10 cellular contexts compared by ENCODE assay signal in the genomic region with DNA sequence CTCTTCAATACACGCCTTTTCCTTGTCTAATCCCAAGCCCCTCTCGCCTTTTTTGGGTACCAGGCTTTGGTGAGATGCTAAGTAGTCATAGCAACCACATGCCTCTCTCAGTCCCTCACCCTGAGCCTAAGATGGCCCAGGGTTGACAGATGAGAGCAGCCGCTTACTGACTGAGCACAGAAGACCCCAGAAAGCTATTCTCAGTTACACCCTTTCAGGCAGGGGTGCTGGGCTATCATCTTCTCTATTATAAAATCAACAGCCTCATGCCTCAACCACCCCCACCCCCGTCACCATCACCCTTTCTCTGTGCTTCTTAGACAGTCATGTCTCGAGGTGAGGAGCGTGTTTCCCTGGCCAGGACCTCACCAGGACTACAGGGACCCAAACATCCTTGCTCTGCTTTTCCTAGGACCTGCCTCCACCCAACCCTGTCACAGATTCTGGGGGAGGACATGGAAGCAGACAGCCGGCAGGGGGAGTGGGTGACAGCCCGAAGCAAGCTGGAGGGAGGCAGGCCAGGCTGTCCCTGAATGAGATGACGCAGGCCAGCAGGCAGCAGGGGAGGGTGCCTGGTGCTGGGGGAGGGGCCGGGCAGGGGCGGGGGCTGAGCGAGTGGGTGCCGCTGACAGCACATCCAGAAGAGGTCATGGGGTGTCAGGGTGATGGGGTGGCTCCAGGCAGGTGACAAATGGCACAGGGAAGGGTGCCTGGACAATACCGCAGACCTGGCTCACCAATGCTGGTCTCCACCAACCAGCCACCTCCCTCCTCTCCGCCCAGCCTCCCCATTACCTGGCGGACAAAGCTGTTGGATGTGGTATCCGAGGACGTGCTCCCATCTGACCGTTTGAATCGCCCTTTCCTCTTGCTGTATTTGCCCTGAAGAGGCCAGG. TPM values are rescaled to one million over a fixed set of nuclear protein-coding genes. Genes with fewer than 3 reads are reported as not detected.
DNase-seq lines count a peak whose midpoint lies in the region; ATAC-seq and TF ChIP-seq lines count a peak whose summit lies in the region.
"Had no signal": no experiment of that assay in that cellular context is flagged by ENCODE, and none has a peak within 500 bp of the region (broad histone marks: within the 10 kb centered on the region; RNA-seq: fewer than 3 reads in every experiment).

No MANE protein-coding gene starts in this region.

- H3K36me3 ChIP-seq in MM.1S (replicated peaks; ENCODE audit: insufficient read depth, low read length) (0 out of 2 replicates have a peak, but pooled peaks cover 3% of the 10 kb centered on the region), ectodermal cell (ENCODE audit: control insufficient read depth, insufficient read depth, low read length) (peaks cover 8% of the 10 kb centered on the region), mesendoderm (ENCODE audit: control insufficient read depth, insufficient read depth, low read length) (peaks cover 10% of the 10 kb centered on the region), breast epithelium (no peaks in the 10 kb centered on the region)

- H3F3A ChIP-seq in MM.1S (ENCODE audit: insufficient read depth, low read length): peaks cover 22% of the 10 kb centered on the region

- H3K23ac ChIP-seq in mesendoderm (ENCODE audit: low read length): no peak overlapping the region

- no peak overlapping the region for H3K4me3 ChIP-seq in MM.1S (ENCODE audit: low read length)
- H3K4me3 ChIP-seq in ectodermal cell (ENCODE audit: insufficient read depth, low read depth, low read length): peak overlapping the region; percentile 19
- H3K4me3 ChIP-seq in mesendoderm (ENCODE audit: low read length): no peak overlapping the region
- no peak overlapping the region for H3K4me3 ChIP-seq in breast epithelium

- peak overlapping the region; percentile 78 for H3K56ac ChIP-seq in mesendoderm (ENCODE audit: low read length)

- no peak overlapping the region for H2AK5ac ChIP-seq in mesendoderm (ENCODE audit: low read length)

- H3K9ac ChIP-seq in MM.1S (ENCODE audit: low read length) (peak overlapping the region; percentile 66; the same call in 1 of the 2 replicates), mesendoderm (ENCODE audit: low read length) (peak overlapping the region; percentile 28)
- H3K9ac ChIP-seq: parathyroid adenoma had no signal

- H3K79me1 ChIP-seq in mesendoderm (ENCODE audit: low read length): peaks cover 20% of the 10 kb centered on the region

- H4K5ac ChIP-seq in mesendoderm (ENCODE audit: low read length): no peak overlapping the region

- no peaks in the 10 kb centered on the region for H3K9me3 ChIP-seq in MM.1S (replicated peaks; ENCODE audit: insufficient read depth, low read length)
- H3K9me3 ChIP-seq in ectodermal cell (ENCODE audit: control insufficient read depth, low read length): no peaks in the 10 kb centered on the region
- H3K9me3 ChIP-seq in breast epithelium: no peaks in the 10 kb centered on the region

- H4K20me1 ChIP-seq in MM.1S (ENCODE audit: insufficient read depth, low read length): no peaks in the 10 kb centered on the region

- peaks cover 55% of the 10 kb centered on the region for H3K79me2 ChIP-seq in MM.1S (ENCODE audit: low read length)
- peaks cover 11% of the 10 kb centered on the region for H3K79me2 ChIP-seq in mesendoderm (ENCODE audit: control insufficient read depth, insufficient read depth, low read length)
- H3K79me2 ChIP-seq: parathyroid adenoma had no signal

- no peak overlapping the region; the same call in 1 of the 2 replicates for H3K4me2 ChIP-seq in MM.1S (ENCODE audit: low read depth, low read length)
- peak overlapping the region; percentile 21 for H3K4me2 ChIP-seq in mesendoderm (ENCODE audit: low read length)

- intact Hi-C loops in breast epithelium (cut with DNase I; ENCODE audit: low total_unique reads): no loop called here

- TF ChIP-seq CTCF in MM.1S (IDR thresholded peaks at IDR 0.05; ENCODE audit: low read length) (no peak), breast epithelium (IDR thresholded peaks at IDR 0.05) (no peak)

- H3K9me2 ChIP-seq in MM.1S (replicated peaks; ENCODE audit: insufficient read depth, low read length): no peaks in the 10 kb centered on the region

- no peak overlapping the region for H2BK5ac ChIP-seq in mesendoderm (ENCODE audit: low read length)

- H3K27me3 ChIP-seq in MM.1S (replicated peaks; ENCODE audit: insufficient read depth, low read length) (no peaks in the 10 kb centered on the region), ectodermal cell (ENCODE audit: control insufficient read depth, insufficient read depth, low read length, poor library complexity, severe bottlenecking) (no peaks in the 10 kb centered on the region), mesendoderm (ENCODE audit: insufficient read depth, low read length, poor library complexity) (no peaks in the 10 kb centered on the region), breast epithelium (no peaks in the 10 kb centered on the region)

- H2AFZ ChIP-seq in MM.1S (ENCODE audit: low read length): no peak overlapping the region
- H2AFZ ChIP-seq: parathyroid adenoma had no signal

- H4K8ac ChIP-seq in mesendoderm (ENCODE audit: low read depth, low read length): no peak overlapping the region

- no peak overlapping the region for H2BK15ac ChIP-seq in mesendoderm (replicated peaks; ENCODE audit: low read depth)

- no peak overlapping the region for H3K4ac ChIP-seq in mesendoderm (ENCODE audit: low read depth, low read length)

- WGBS in ectodermal cell, 2 experiments: 36 to 39% methylated on average over 20 of the region's 20 CpGs
- no CpG with 5 or more reads among the region's 20 CpGs for WGBS in mesendoderm (ENCODE audit: extremely low coverage, insufficient coverage, low lambda C conversion rate)

- H3K27ac ChIP-seq in MM.1S (ENCODE audit: low read length) (peak overlapping the region; percentile 91; the same call in 1 of the 2 replicates), ectodermal cell (ENCODE audit: insufficient read depth, low read depth, low read length, poor library complexity, severe bottlenecking) (no peak overlapping the region), mesendoderm (ENCODE audit: low read depth, low read length) (peak overlapping the region; percentile 4), breast epithelium (peak overlapping the region in 1 of 2 donors; percentile 97)
- H3K27ac ChIP-seq: parathyroid adenoma, VCaP had no signal

- no peak for ATAC-seq in HG03469 (IDR thresholded peaks at IDR 0.05; ENCODE audit: unreplicated experiment)
- ATAC-seq in HG02798 (IDR thresholded peaks at IDR 0.05; ENCODE audit: poor library complexity, unreplicated experiment): no peak
- ATAC-seq in HG02981 (IDR thresholded peaks at IDR 0.05; ENCODE audit: unreplicated experiment): no peak

- H3K4me1 ChIP-seq in MM.1S (ENCODE audit: low read length) (peaks cover 25% of the 10 kb centered on the region), ectodermal cell (ENCODE audit: control insufficient read depth, insufficient read depth, low read length) (peaks cover 26% of the 10 kb centered on the region), mesendoderm (ENCODE audit: control insufficient read depth, low read depth, low read length) (peaks cover 13% of the 10 kb centered on the region), breast epithelium (peaks cover 0 to 14% of the 10 kb centered on the region in 2 donors)

- DNase-seq in Ammon's horn (ENCODE audit: low spot score) (peak; percentile 90), MM.1S (no peak), mesendoderm (peak; percentile 92), breast epithelium (ENCODE audit: low spot score in 2 of 2) (no peak)

- no peak overlapping the region for H3K18ac ChIP-seq in mesendoderm (ENCODE audit: low read length)

- H2BK120ac ChIP-seq in mesendoderm (ENCODE audit: low read depth, low read length): no peak overlapping the region

- no peak for TF ChIP-seq POLR2A in breast epithelium (IDR thresholded peaks at IDR 0.05)

RNA-seq across cellular contexts. Expression of a gene that starts 3.1 kb away (rescaled TPM):
- 13.6 TPM for polyA plus RNA-seq in ectodermal cell (2013, experiment 1 of 4)
- 9.2 TPM for polyA plus RNA-seq in ectodermal cell (2013, experiment 2 of 4)
- polyA plus RNA-seq in ectodermal cell (2013, experiment 3 of 4): 7.6 TPM
- 10.2 TPM for polyA plus RNA-seq in ectodermal cell (2013, experiment 4 of 4)
- polyA plus RNA-seq in mesendoderm (2013, experiment 1 of 2): 4.3 TPM
- polyA plus RNA-seq in mesendoderm (2013, experiment 2 of 2): 4.5 TPM
- total RNA-seq in breast epithelium: 10 to 100 TPM; 12.8 to 21.2 (median 13.9) TPM

RNA-seq across cellular contexts. Expression of a gene that starts 5.7 kb away (rescaled TPM):
- polyA plus RNA-seq in ectodermal cell (2013, experiment 1 of 4): 2,712 TPM
- polyA plus RNA-seq in ectodermal cell (2013, experiment 2 of 4): 2,640 TPM
- polyA plus RNA-seq in ectodermal cell (2013, experiment 3 of 4): 3,021 TPM
- polyA plus RNA-seq in ectodermal cell (2013, experiment 4 of 4): 3,411 TPM
- polyA plus RNA-seq in mesendoderm (2013, experiment 1 of 2): 2,776 TPM
- polyA plus RNA-seq in mesendoderm (2013, experiment 2 of 2): 2,856 TPM
- total RNA-seq in breast epithelium: 1,000 to 10,000 TPM; 2,817 to 3,666 (median 3,432) TPM

RNA-seq across cellular contexts. Expression of a gene that starts 28.4 kb away (rescaled TPM):
- polyA plus RNA-seq in ectodermal cell (2013, experiment 1 of 4): not detected
- not detected for polyA plus RNA-seq in ectodermal cell (2013, experiment 2 of 4)
- not detected for polyA plus RNA-seq in ectodermal cell (2013, experiment 3 of 4)
- not detected for polyA plus RNA-seq in ectodermal cell (2013, experiment 4 of 4)
- not detected for polyA plus RNA-seq in mesendoderm (2013, experiment 1 of 2)
- polyA plus RNA-seq in mesendoderm (2013, experiment 2 of 2): not detected
- not detected for total RNA-seq in breast epithelium

RNA-seq across cellular contexts. Expression of a gene that starts 31.4 kb away (rescaled TPM):
- polyA plus RNA-seq in ectodermal cell (2013, experiment 1 of 4): 0.83 TPM
- 0.84 TPM for polyA plus RNA-seq in ectodermal cell (2013, experiment 2 of 4)
- 1.0 TPM for polyA plus RNA-seq in ectodermal cell (2013, experiment 3 of 4)
- 0.81 TPM for polyA plus RNA-seq in ectodermal cell (2013, experiment 4 of 4)
- polyA plus RNA-seq in mesendoderm (2013, experiment 1 of 2): 0.70 TPM
- 0.70 TPM for polyA plus RNA-seq in mesendoderm (2013, experiment 2 of 2)
- total RNA-seq in breast epithelium: 100 to 1,000 TPM in 1 of 3 donors, 10 to 100 TPM in 1, not detected in 1; 26.5 to 121 TPM

RNA-seq across cellular contexts. Expression of a gene that starts 42.9 kb away (rescaled TPM):
- 0.93 TPM for polyA plus RNA-seq in ectodermal cell (2013, experiment 1 of 4)
- 0.59 TPM for polyA plus RNA-seq in ectodermal cell (2013, experiment 2 of 4)
- 0.85 TPM for polyA plus RNA-seq in ectodermal cell (2013, experiment 3 of 4)
- polyA plus RNA-seq in ectodermal cell (2013, experiment 4 of 4): 2.8 TPM
- polyA plus RNA-seq in mesendoderm (2013, experiment 1 of 2): 0.44 TPM
- 0.24 TPM for polyA plus RNA-seq in mesendoderm (2013, experiment 2 of 2)
- total RNA-seq in breast epithelium: 10 to 100 TPM; 11.8 to 37.7 (median 23.1) TPM

Comparison
In these comparisons a context has a peak if more than half of its experiments do, and no peak if none do; other contexts are left out.
1. DNase-seq: peak in Ammon's horn (single experiment) and mesendoderm (single experiment); none in MM.1S (single experiment) and breast epithelium (0 of 2).